ENCODE assay signal across 22 cellular contexts in the genomic region with DNA sequence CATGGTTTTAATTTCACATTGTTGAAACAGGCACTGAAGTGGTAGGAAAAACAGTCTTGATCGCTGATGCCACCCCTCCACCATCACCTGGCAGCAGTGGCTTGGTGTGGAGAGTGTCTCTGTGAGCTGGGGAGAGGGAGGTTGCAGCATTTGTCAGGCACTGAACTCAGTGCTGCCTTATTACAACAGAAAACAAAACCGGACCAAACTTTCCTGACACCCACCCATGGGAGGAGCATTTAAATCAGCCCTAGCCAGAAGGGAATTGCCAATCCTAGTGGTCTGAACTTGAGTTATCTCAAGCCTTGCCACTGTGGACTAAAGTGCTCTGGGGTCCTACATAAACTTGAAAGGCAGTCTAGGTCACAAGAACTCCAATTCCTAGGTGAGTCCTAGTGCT.
"Had no signal": no experiment of that assay in that cellular context is flagged by ENCODE, and none has a peak within 500 bp of the region (broad histone marks: within the 10 kb centered on the region; RNA-seq: fewer than 3 reads in every experiment).

No MANE protein-coding gene starts in this region.

- H3K4me3 Mint-ChIP-seq: T-cell had no signal

- H3K4me2 ChIP-seq: SK-N-SH had no signal

- H3K27ac ChIP-seq: HL-60, RWPE1 had no signal

- H3K36me3 Mint-ChIP-seq: T-cell had no signal

- H3K9me3 ChIP-seq: SK-N-SH had no signal

- ATAC-seq: Panc1, PC-3, T-cell had no signal

- H3K4me1 Mint-ChIP-seq: T-cell had no signal

- H3K27ac Mint-ChIP-seq: T-cell had no signal

- H3K9ac ChIP-seq: SK-N-SH had no signal

- DNase-seq: KBM-7, MV-4-11, NCI-H1048, NCI-H1105, NCI-H1417, NCI-H1436 treated with DMSO at 0.1 percent for 48 hours, NCI-H1694, NCI-H187 treated with DMSO at 0.1 percent for 48 hours, NCI-H2081 treated with DMSO at 0.1 percent for 48 hours, NCI-H2171 treated with DMSO at 0.1 percent for 48 hours, NCI-H345, NCI-H446 treated with DMSO at 0.1 percent for 48 hours, NCI-H510A treated with DMSO at 0.1 percent for 48 hours, NCI-H526, PC-3, SHP77, SK-N-SH, SW 1271, T-cell had no signal
